ENCODE assay signal across 8 cellular contexts in genomic region chr16:70922122-70922521, GRCh38.
A peak's percentile ranks its signal among the peaks of the same experiment; 100 is the strongest.
DNase-seq lines count a peak whose midpoint lies in the region; ATAC-seq and TF ChIP-seq lines count a peak whose summit lies in the region.
"Not testable (repeated sequence)": the region's sequence is repeated elsewhere in the genome, so short reads cannot be mapped to it uniquely, and the experiment has no call there.

No MANE protein-coding gene starts in this region.

- not testable (repeated sequence) for H3K27me3 Mint-ChIP-seq in nephron (ENCODE audit: low read depth)

- not testable (repeated sequence) for H3K27ac ChIP-seq in foreskin keratinocyte, thyroid gland

- H3K36me3 Mint-ChIP-seq in nephron (ENCODE audit: low read depth), result not testable (repeated sequence)

- H3K4me3 ChIP-seq in LNCaP clone FGC (ENCODE audit: low read depth, low read length); thyroid gland (replicated peaks in 1 of 3): not testable (repeated sequence)

- TF ChIP-seq POLR2A in thyroid gland (IDR thresholded peaks at IDR 0.05), result not testable (repeated sequence)

- not testable (repeated sequence) for H3K36me3 ChIP-seq in thyroid gland

- H3K4me1 ChIP-seq in foreskin keratinocyte, thyroid gland: not testable (repeated sequence)

- WGBS in thyroid gland, 2 donors, result 22 to 33% methylated on average over 6 of the region's 7 CpGs

- DNase-seq in COR-L47 (lab: John Stamatoyannopoulos, UW), result peak; percentile 56
- peak; percentile 59 for DNase-seq in LNCaP clone FGC (ENCODE audit: low read depth)
- peak; percentile 57 to 85 for DNase-seq in NCI-H2081 (lab: John Stamatoyannopoulos, UW)
- peak; percentile 7 for DNase-seq in RPMI8226
- peak; percentile 4 to 47 for DNase-seq in T47D (ENCODE audit: low read depth in 1 of 2, low spot score in 1 of 2)
- DNase-seq in foreskin keratinocyte, result peak; percentile 0
- DNase-seq in thyroid gland, result peak; percentile 52 to 58

- not testable (repeated sequence) for H3K27me3 ChIP-seq in foreskin keratinocyte, thyroid gland

- not testable (repeated sequence) for H3K9me3 ChIP-seq in thyroid gland

- not testable (repeated sequence) for ATAC-seq in foreskin keratinocyte

- H3K4me3 Mint-ChIP-seq in nephron, result peak overlapping the region in 1 of 3 experiments; percentile 3

- peaks cover 11% of the 10 kb centered on the region for H3K4me1 Mint-ChIP-seq in nephron

- not testable (repeated sequence) for H3K9me3 Mint-ChIP-seq in nephron

- intact Hi-C loops in thyroid gland (cut with DNase I), result not testable (repeated sequence)

- not testable (repeated sequence) for TF ChIP-seq CTCF in LNCaP clone FGC (IDR thresholded peaks at IDR 0.05; ENCODE audit: control insufficient read depth, extremely low read depth, insufficient read depth); foreskin keratinocyte (conservative IDR thresholded peaks at IDR 0.05); nephron (IDR thresholded peaks at IDR 0.05; ENCODE audit: unreplicated experiment in 3 of 3); thyroid gland (IDR thresholded peaks at IDR 0.05)

- H3K27ac Mint-ChIP-seq in nephron, result peak overlapping the region; percentile 74 to 87 (median 78)

- in situ Hi-C loops in T47D (cut with HindIII; ENCODE audit: low pct_unique_long_range_greater_than_20kb, low sequenced_read_pairs), result not testable (repeated sequence)

Comparison
In these comparisons a context has a peak if more than half of its experiments do, and no peak if none do; other contexts are left out.
1. DNase-seq: peak in every context shown above with its lines; median percentile 71 in NCI-H2081; 59 in LNCaP clone FGC; 56 in COR-L47; 55 in thyroid gland; 26 in T47D; 7 in RPMI8226; 0 in foreskin keratinocyte.